In the genomic region with DNA sequence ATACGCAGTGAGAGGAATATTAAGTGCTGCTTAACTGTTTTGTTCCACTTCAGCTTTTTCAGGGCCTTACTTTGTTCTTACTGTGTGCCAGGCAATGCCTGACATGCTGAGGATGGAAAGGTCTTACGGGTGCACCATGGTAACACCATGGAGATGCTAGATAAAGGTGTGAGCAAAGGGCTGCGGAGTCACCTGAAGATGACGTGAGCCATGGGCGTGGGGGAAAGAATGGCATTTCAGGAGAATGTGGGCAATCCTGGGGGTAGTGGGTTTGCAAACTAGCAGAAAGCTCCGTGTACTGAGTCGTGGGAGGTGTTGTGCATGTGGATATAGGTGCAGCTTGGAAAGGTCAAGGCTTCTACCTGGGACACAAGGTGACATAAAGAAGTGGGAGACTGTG, we compare ENCODE assay signal across 23 cellular contexts. TPM values are rescaled to one million over a fixed set of nuclear protein-coding genes. Genes with fewer than 3 reads are reported as not detected.
DNase-seq lines count a peak whose midpoint lies in the region; ATAC-seq and TF ChIP-seq lines count a peak whose summit lies in the region.
"Had no signal": no experiment of that assay in that cellular context is flagged by ENCODE, and none has a peak within 500 bp of the region (broad histone marks: within the 10 kb centered on the region; RNA-seq: fewer than 3 reads in every experiment).

No MANE protein-coding gene starts in this region.

- H3K27ac Mint-ChIP-seq in central memory CD8-positive, alpha-beta T cell (ENCODE audit: low read depth) = peak overlapping the region; percentile 80
- H3K27ac Mint-ChIP-seq: activated naive CD4-positive, alpha-beta T cell treated with anti-CD3 and anti-CD28 coated beads for 36 hours; GM23338; IgD-negative memory B cell; progenitor cell of endocrine pancreas had no signal

- H3K36me3 ChIP-seq in MM.1S (replicated peaks; ENCODE audit: insufficient read depth, low read length) (no peaks in the 10 kb centered on the region), trophoblast cell (ENCODE audit: control insufficient read depth in 1 of 2, insufficient read depth in 2 of 2, low read length in 2 of 2) (no peaks in the 10 kb centered on the region)
- H3K36me3 ChIP-seq: MG63, thyroid gland had no signal

- H3K4ac ChIP-seq in trophoblast cell (ENCODE audit: low read depth, low read length) = no peak overlapping the region

- H4K8ac ChIP-seq in trophoblast cell (ENCODE audit: low read depth, low read length) = no peak overlapping the region

- H3K27me3 ChIP-seq in MM.1S (replicated peaks; ENCODE audit: insufficient read depth, low read length) (no peaks in the 10 kb centered on the region), trophoblast cell (ENCODE audit: insufficient read depth, low read length) (no peaks in the 10 kb centered on the region)
- H3K27me3 ChIP-seq: sigmoid colon, thyroid gland had no signal

- H3K23ac ChIP-seq in trophoblast cell (ENCODE audit: low read length) = no peak overlapping the region

- H3K9me2 ChIP-seq in MM.1S (replicated peaks; ENCODE audit: insufficient read depth, low read length) = no peaks in the 10 kb centered on the region

- peaks cover 24% of the 10 kb centered on the region for H3F3A ChIP-seq in MM.1S (ENCODE audit: insufficient read depth, low read length)

- peaks cover 34% of the 10 kb centered on the region for H3K79me2 ChIP-seq in MM.1S (ENCODE audit: low read length)
- no peaks in the 10 kb centered on the region for H3K79me2 ChIP-seq in trophoblast cell (ENCODE audit: control insufficient read depth, insufficient read depth, low read length, poor library complexity)

- H3K9me3 ChIP-seq in MM.1S (replicated peaks; ENCODE audit: insufficient read depth, low read length) (no peaks in the 10 kb centered on the region), trophoblast cell (ENCODE audit: insufficient read depth, low read depth, low read length) (no peaks in the 10 kb centered on the region)
- H3K9me3 ChIP-seq: MG63, sigmoid colon, thyroid gland had no signal

- no peak for DNase-seq in activated T-cell treated with anti-CD3 and anti-CD28 coated beads, Interleukin-2, amount 50 U/mL, for 4 hours
- no peak for DNase-seq in activated T-cell treated with anti-CD3 and anti-CD28 coated beads, Interleukin-2, amount 50 U/mL, for 1 hour
- DNase-seq in MM.1S = no peak
- DNase-seq in central memory CD8-positive, alpha-beta T cell (ENCODE audit: low spot score in 2 of 2) = peak in 1 of 2 donors; percentile 7
- peak; percentile 97 to 98 for DNase-seq in trophoblast cell
- DNase-seq in DMS153 (lab: John Stamatoyannopoulos, UW) = no peak
- DNase-seq in foreskin melanocyte = no peak
- DNase-seq: activated naive CD4-positive, alpha-beta T cell treated with anti-CD3 and anti-CD28 coated beads for 36 hours; aorta; C1 segment of cervical spinal cord; MG63; NCI-H1417; NCI-H524; SIG-M5; sigmoid colon; stimulated activated naive CD8-positive, alpha-beta T cell treated with anti-CD3 and anti-CD28 coated beads, Interleukin-15, amount 100 ng/mL, for 72 hours; T-helper 1 cell; thyroid gland had no signal

- no peaks in the 10 kb centered on the region for H4K20me1 ChIP-seq in MM.1S (ENCODE audit: insufficient read depth, low read length)

- no peak for ATAC-seq in activated T-cell treated with anti-CD3 and anti-CD28 coated beads, Interleukin-2, amount 50 U/mL, for 4 hours
- no peak for ATAC-seq in central memory CD8-positive, alpha-beta T cell (replicated peaks; ENCODE audit: extremely low read depth, poor library complexity, severe bottlenecking)
- ATAC-seq in GM18502 (IDR thresholded peaks at IDR 0.05; ENCODE audit: poor library complexity, unreplicated experiment) = no peak
- ATAC-seq: GM23338; Panc1; stimulated activated naive CD8-positive, alpha-beta T cell treated with anti-CD3 and anti-CD28 coated beads, Interleukin-15, amount 100 ng/mL, for 72 hours had no signal

- no peak overlapping the region for H2BK120ac ChIP-seq in trophoblast cell (ENCODE audit: insufficient read depth, low read length, poor library complexity)

- H3K4me2 ChIP-seq in MM.1S (ENCODE audit: low read depth, low read length) = no peak overlapping the region
- no peak overlapping the region for H3K4me2 ChIP-seq in trophoblast cell (ENCODE audit: low read length)
- H3K4me2 ChIP-seq: GM23338 had no signal

- H3K9me3 Mint-ChIP-seq in activated T-cell treated with anti-CD3 and anti-CD28 coated beads, Interleukin-2, amount 50 U/mL, for 4 hours = peaks cover 6% of the 10 kb centered on the region
- no peaks in the 10 kb centered on the region for H3K9me3 Mint-ChIP-seq in central memory CD8-positive, alpha-beta T cell
- H3K9me3 Mint-ChIP-seq: GM23338 had no signal

- H3K36me3 Mint-ChIP-seq in activated T-cell treated with anti-CD3 and anti-CD28 coated beads, Interleukin-2, amount 50 U/mL, for 4 hours (ENCODE audit: insufficient read depth) = peaks cover 16% of the 10 kb centered on the region
- peaks cover 10% of the 10 kb centered on the region for H3K36me3 Mint-ChIP-seq in central memory CD8-positive, alpha-beta T cell (ENCODE audit: insufficient read depth)
- H3K36me3 Mint-ChIP-seq: IgD-negative memory B cell had no signal

- no peaks in the 10 kb centered on the region for H3K79me1 ChIP-seq in trophoblast cell (ENCODE audit: low read length)

- TF ChIP-seq CTCF in MM.1S (IDR thresholded peaks at IDR 0.05; ENCODE audit: low read length) = no peak

- peak overlapping the region; percentile 19 for H3K4me3 Mint-ChIP-seq in activated T-cell treated with anti-CD3 and anti-CD28 coated beads, Interleukin-2, amount 50 U/mL, for 4 hours
- H3K4me3 Mint-ChIP-seq in central memory CD8-positive, alpha-beta T cell = peak overlapping the region; percentile 32
- H3K4me3 Mint-ChIP-seq: GM23338 had no signal

- no peak overlapping the region for H2BK5ac ChIP-seq in trophoblast cell (ENCODE audit: low read depth, low read length, poor library complexity)

- H4K91ac ChIP-seq in trophoblast cell (ENCODE audit: low read depth, low read length) = no peak overlapping the region

- H3K27ac ChIP-seq in MM.1S (ENCODE audit: low read length) (peak overlapping the region; percentile 9; the same call in 1 of the 2 replicates), trophoblast cell (ENCODE audit: low read depth, low read length) (no peak overlapping the region)
- H3K27ac ChIP-seq: sigmoid colon had no signal

- H3K27me3 Mint-ChIP-seq in activated T-cell treated with anti-CD3 and anti-CD28 coated beads, Interleukin-2, amount 50 U/mL, for 4 hours (ENCODE audit: low read depth) = no peaks in the 10 kb centered on the region
- no peaks in the 10 kb centered on the region for H3K27me3 Mint-ChIP-seq in central memory CD8-positive, alpha-beta T cell

- no peak overlapping the region for H3K18ac ChIP-seq in trophoblast cell (ENCODE audit: low read length)

- no peak overlapping the region for H2AK5ac ChIP-seq in trophoblast cell (ENCODE audit: low read length)

- WGBS in trophoblast cell (ENCODE audit: extremely low coverage, insufficient coverage, insufficient read length) = no CpG with 5 or more reads among the region's 7 CpGs

- no peak overlapping the region for H3K14ac ChIP-seq in trophoblast cell (ENCODE audit: low read length)

- H3K9ac ChIP-seq in MM.1S (ENCODE audit: low read length) (no peak overlapping the region), trophoblast cell (ENCODE audit: low read length) (no peak overlapping the region)

- H2BK12ac ChIP-seq in trophoblast cell (ENCODE audit: low read length) = no peak overlapping the region

- H4K12ac ChIP-seq in trophoblast cell (ENCODE audit: low read depth, low read length) = no peak overlapping the region

- H2AFZ ChIP-seq in MM.1S (ENCODE audit: low read length) = no peak overlapping the region
- no peak overlapping the region for H2AFZ ChIP-seq in trophoblast cell (ENCODE audit: insufficient read depth, low read length, poor library complexity)
- H2AFZ ChIP-seq: GM23338 had no signal

- peaks cover 74% of the 10 kb centered on the region for H3K4me1 Mint-ChIP-seq in activated T-cell treated with anti-CD3 and anti-CD28 coated beads, Interleukin-2, amount 50 U/mL, for 4 hours (ENCODE audit: low read depth)
- peaks cover 51% of the 10 kb centered on the region for H3K4me1 Mint-ChIP-seq in central memory CD8-positive, alpha-beta T cell

- H3K4me1 ChIP-seq in MM.1S (ENCODE audit: low read length) = peaks cover 28% of the 10 kb centered on the region
- H3K4me1 ChIP-seq in trophoblast cell (ENCODE audit: control insufficient read depth in 1 of 2, insufficient read depth in 2 of 2, low read length in 2 of 2) = no peaks in the 10 kb centered on the region

- H3K4me3 ChIP-seq in MM.1S (ENCODE audit: low read length) = no peak overlapping the region
- H3K4me3 ChIP-seq in trophoblast cell (ENCODE audit: low read depth, low read length) = no peak overlapping the region
- H3K4me3 ChIP-seq: GM23338, MG63, sigmoid colon, thyroid gland had no signal

RNA-seq across cellular contexts. Expression of gene MAN1C1, which starts 27.4 kb away (rescaled TPM):
- 1 to 10 TPM; 2.7 to 5.7 (median 3.1) TPM for total RNA-seq in activated T-cell treated with anti-CD3 and anti-CD28 coated beads, Interleukin-2, amount 50 U/mL, for 4 hours
- 3.4 and 3.6 TPM in 2 replicates for polyA plus RNA-seq in trophoblast cell (2013)

Comparison
In these comparisons a context has a peak if more than half of its experiments do, and no peak if none do; other contexts are left out.
1. DNase-seq: peak in trophoblast cell (2 of 2); none in activated T-cell treated with anti-CD3 and anti-CD28 coated beads, Interleukin-2, amount 50 U/mL, for 4 hours (single experiment), activated T-cell treated with anti-CD3 and anti-CD28 coated beads, Interleukin-2, amount 50 U/mL, for 1 hour (single experiment), MM.1S (single experiment), DMS153 (single experiment) and foreskin melanocyte (single experiment).